8 cellular contexts compared by ENCODE assay signal in the genomic region with DNA sequence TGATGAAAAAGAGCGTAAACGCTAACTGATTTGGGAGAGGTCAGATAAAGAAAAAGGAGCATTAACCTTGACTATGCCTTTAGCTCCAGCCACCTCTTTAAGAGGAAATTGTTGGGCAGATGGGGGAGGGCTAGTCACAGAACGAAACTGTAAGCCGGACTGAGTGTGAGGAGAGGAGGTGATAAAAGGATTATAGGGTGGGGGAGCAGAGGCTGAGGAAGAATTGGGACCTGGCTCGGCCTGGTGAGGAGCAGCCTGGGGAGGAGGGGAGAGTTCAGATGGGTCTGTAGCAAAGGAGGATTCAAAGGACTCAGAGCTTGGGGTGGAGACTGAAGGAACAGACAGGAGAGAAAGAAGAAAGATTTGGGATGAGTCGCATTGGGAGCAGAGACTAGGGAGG. TPM values are rescaled to one million over a fixed set of nuclear protein-coding genes. Genes with fewer than 3 reads are reported as not detected.
"Had no signal": no experiment of that assay in that cellular context is flagged by ENCODE, and none has a peak within 500 bp of the region (broad histone marks: within the 10 kb centered on the region; RNA-seq: fewer than 3 reads in every experiment).

No MANE protein-coding gene starts in this region.

RNA-seq across cellular contexts. Expression of a gene that starts 5.9 kb away (rescaled TPM):
- total RNA-seq: LHCN-M2, MCF 10A, NCI-H460, OCI-LY7, PC-3, Peyer's patch, Right ventricle myocardium superior, SK-MEL-5 had no signal
